Comparison of ENCODE assay signal across 1 cellular context in the genomic region with DNA sequence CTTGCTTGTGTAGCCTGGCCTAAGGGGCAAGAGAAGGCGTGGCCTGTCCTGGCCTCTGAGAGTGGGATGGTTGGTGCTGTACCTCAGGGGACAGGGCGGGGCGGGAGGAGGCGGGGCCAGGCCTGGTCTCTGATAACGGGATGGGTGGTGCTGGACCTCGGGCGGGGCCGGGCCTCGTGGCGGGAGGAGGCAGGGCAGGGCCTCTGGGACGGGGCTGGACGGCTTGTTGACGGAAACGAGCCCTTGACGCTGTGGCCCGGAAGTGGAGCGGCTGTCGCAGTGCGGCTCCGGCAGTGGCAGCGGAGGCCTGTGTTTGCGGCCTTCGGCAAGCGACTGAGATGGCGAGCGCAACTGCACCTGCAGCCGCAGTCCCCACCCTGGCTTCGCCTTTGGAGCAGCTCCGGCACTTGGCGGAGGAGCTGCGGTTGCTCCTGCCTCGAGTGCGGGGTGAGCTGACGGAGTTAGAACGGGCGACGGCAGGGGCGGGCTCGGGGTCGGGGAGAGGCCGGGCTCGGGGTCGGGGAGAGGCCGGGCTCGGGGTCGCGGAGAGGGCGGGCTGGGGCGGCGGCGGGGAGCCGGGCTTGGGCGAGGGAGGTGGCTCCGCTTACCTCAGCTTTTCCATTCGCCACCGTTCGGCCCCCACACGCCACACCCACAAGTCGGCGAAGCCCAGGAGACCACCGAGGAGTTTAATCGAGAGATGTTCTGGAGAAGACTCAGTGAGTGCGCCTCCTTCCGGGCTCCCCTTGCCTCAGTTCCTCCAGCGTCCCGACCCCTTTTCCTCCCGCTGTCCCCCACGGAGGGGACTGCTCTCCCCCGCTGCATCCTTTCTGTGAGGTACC.
TF ChIP-seq lines count a peak whose summit lies in the region.

A gene with protein sequence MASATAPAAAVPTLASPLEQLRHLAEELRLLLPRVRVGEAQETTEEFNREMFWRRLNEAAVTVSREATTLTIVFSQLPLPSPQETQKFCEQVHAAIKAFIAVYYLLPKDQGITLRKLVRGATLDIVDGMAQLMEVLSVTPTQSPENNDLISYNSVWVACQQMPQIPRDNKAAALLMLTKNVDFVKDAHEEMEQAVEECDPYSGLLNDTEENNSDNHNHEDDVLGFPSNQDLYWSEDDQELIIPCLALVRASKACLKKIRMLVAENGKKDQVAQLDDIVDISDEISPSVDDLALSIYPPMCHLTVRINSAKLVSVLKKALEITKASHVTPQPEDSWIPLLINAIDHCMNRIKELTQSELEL (plus strand): TSS at position 243 of the 842 bp plus-strand sequence. CDS start 96 bp downstream, at position 339.

TF ChIP-seq in liver, 16 proteins besides CTCF, POLR2A, EP300 and RAD21 (continued from another document):
- TF ChIP-seq FOXA2 (IDR thresholded peaks at IDR 0.05) = no peak
- TF ChIP-seq YY1 (IDR thresholded peaks at IDR 0.05) = peak; percentile 24
TF ChIP-seq in liver: peak in this region for 9.
